Comparison of ENCODE assay signal across 20 cellular contexts in genomic region chr15:74627766-74628165, GRCh38. TPM values are rescaled to one million over a fixed set of nuclear protein-coding genes. Genes with fewer than 3 reads are reported as not detected.
DNase-seq lines count a peak whose midpoint lies in the region; ATAC-seq and TF ChIP-seq lines count a peak whose summit lies in the region.
"Had no signal": no experiment of that assay in that cellular context is flagged by ENCODE, and none has a peak within 500 bp of the region (broad histone marks: within the 10 kb centered on the region; RNA-seq: fewer than 3 reads in every experiment).

No MANE protein-coding gene starts in this region.

- H3K9me2 ChIP-seq in OCI-LY7 (ENCODE audit: insufficient read depth, low read length), result no peaks in the 10 kb centered on the region

- H3K4me3 Mint-ChIP-seq in natural killer cell (no peak overlapping the region), endothelial cell (ENCODE audit: unreplicated experiment) (no peak overlapping the region)
- H3K4me3 Mint-ChIP-seq in natural killer cell treated with Interleukin-12 subunit alpha and Interleukin-12 subunit beta and Interleukin-15 and Interleukin-18, amount 100 ng/mL, for 72 hours, result no peak overlapping the region
- H3K4me3 Mint-ChIP-seq: brain had no signal

- no peaks in the 10 kb centered on the region for H3K36me3 Mint-ChIP-seq in natural killer cell
- no peaks in the 10 kb centered on the region for H3K36me3 Mint-ChIP-seq in natural killer cell treated with Interleukin-12 subunit alpha and Interleukin-12 subunit beta and Interleukin-15 and Interleukin-18, amount 100 ng/mL, for 72 hours
- H3K36me3 Mint-ChIP-seq in endothelial cell (ENCODE audit: low read depth, unreplicated experiment), result peaks cover 56% of the 10 kb centered on the region

- H3K4me1 Mint-ChIP-seq in natural killer cell (peaks cover 0 to 6% of the 10 kb centered on the region in 2 donors), endothelial cell (ENCODE audit: unreplicated experiment) (peaks cover 2% of the 10 kb centered on the region)
- peaks cover 0 to 15% of the 10 kb centered on the region in 2 donors for H3K4me1 Mint-ChIP-seq in natural killer cell treated with Interleukin-12 subunit alpha and Interleukin-12 subunit beta and Interleukin-15 and Interleukin-18, amount 100 ng/mL, for 72 hours (ENCODE audit: low read depth in 2 of 2)
- H3K4me1 Mint-ChIP-seq: brain had no signal

- no peaks in the 10 kb centered on the region for H3K27me3 ChIP-seq in effector memory CD4-positive, alpha-beta T cell (replicated peaks; ENCODE audit: control insufficient read depth, insufficient read depth, low read length, poor library complexity, severe bottlenecking)
- H3K27me3 ChIP-seq: esophagus squamous epithelium, testis had no signal

- no peaks in the 10 kb centered on the region for H3K27me3 Mint-ChIP-seq in natural killer cell (ENCODE audit: low read depth in 2 of 2)
- no peaks in the 10 kb centered on the region for H3K27me3 Mint-ChIP-seq in natural killer cell treated with Interleukin-12 subunit alpha and Interleukin-12 subunit beta and Interleukin-15 and Interleukin-18, amount 100 ng/mL, for 72 hours
- H3K27me3 Mint-ChIP-seq in endothelial cell (ENCODE audit: unreplicated experiment), result peaks cover 16% of the 10 kb centered on the region
- H3K27me3 Mint-ChIP-seq: brain had no signal

- POLR2A ChIA-PET in OCI-LY7 (lab: Charles Lee), result interaction anchor here (1.2 to 1.7 kb wide), 3 partner anchors 10 to 278 kb away, joined by 3 to 6 read pairs (median 3); no protein-coding TSS in a partner anchor

- CTCF ChIA-PET in OCI-LY7 (lab: Charles Lee; ENCODE audit: unreplicated experiment), result interaction anchor here (0.8 kb wide), 1 partner anchor 160 kb away, joined by 3 read pairs; no protein-coding TSS in a partner anchor

- ATAC-seq in natural killer cell, result no peak
- no peak for ATAC-seq in natural killer cell treated with Interleukin-12 subunit alpha and Interleukin-12 subunit beta and Interleukin-15 and Interleukin-18, amount 100 ng/mL, for 72 hours
- ATAC-seq: right cardiac atrium had no signal

- no peaks in the 10 kb centered on the region for H3K9me3 ChIP-seq in OCI-LY7 (ENCODE audit: low read length)
- no peaks in the 10 kb centered on the region for H3K9me3 ChIP-seq in effector memory CD4-positive, alpha-beta T cell (ENCODE audit: control insufficient read depth, low read length)
- H3K9me3 ChIP-seq: esophagus squamous epithelium, testis had no signal

- no peak overlapping the region for H3K4me3 ChIP-seq in OCI-LY7 (ENCODE audit: low read depth, low read length, poor library complexity, severe bottlenecking)
- H3K4me3 ChIP-seq in effector memory CD4-positive, alpha-beta T cell (ENCODE audit: insufficient read depth, low read depth, low read length, poor library complexity, severe bottlenecking), result no peak overlapping the region
- H3K4me3 ChIP-seq: esophagus squamous epithelium, PC-9, SK-N-MC, testis had no signal

- DNase-seq in natural killer cell, result no peak
- no peak for DNase-seq in natural killer cell treated with Interleukin-12 subunit alpha and Interleukin-12 subunit beta and Interleukin-15 and Interleukin-18, amount 100 ng/mL, for 72 hours (ENCODE audit: low spot score)
- DNase-seq in OCI-LY7 (ENCODE audit: low spot score), result no peak
- no peak for DNase-seq in endothelial cell (ENCODE audit: low spot score)
- no peak for DNase-seq in kidney tubule cell (ENCODE audit: low spot score)
- no peak for DNase-seq in NCI-H1048 (lab: John Stamatoyannopoulos, UW)
- DNase-seq in GDM1 (lab: John Stamatoyannopoulos, UW), result no peak
- DNase-seq in effector memory CD4-positive, alpha-beta T cell, result no peak
- DNase-seq: activated CD4-positive, alpha-beta T cell treated with anti-CD3 and anti-CD28 coated beads, Interleukin-2, amount 50 U/mL, for 1 hour; activated effector memory CD4-positive, alpha-beta T cell treated with anti-CD3 and anti-CD28 coated beads, Interleukin-2, amount 50 U/mL, for 16 hours; DMS 273 treated with DMSO at 0.1 percent for 48 hours; esophagus squamous epithelium; glutamatergic neuron; NCI-H1930; NCI-H526; PC-9; testis had no signal

- H3K36me3 ChIP-seq in OCI-LY7 (ENCODE audit: insufficient read depth, low read length), result peaks cover 96% of the 10 kb centered on the region
- H3K36me3 ChIP-seq in effector memory CD4-positive, alpha-beta T cell (ENCODE audit: control insufficient read depth, insufficient read depth, low read length), result peaks cover 93% of the 10 kb centered on the region

- no peak for TF ChIP-seq CTCF in natural killer cell (IDR thresholded peaks at IDR 0.05)
- TF ChIP-seq CTCF in OCI-LY7 (conservative IDR thresholded peaks at IDR 0.05; ENCODE audit: low read length), result no peak
- no peak for TF ChIP-seq CTCF in endothelial cell (IDR thresholded peaks at IDR 0.05; ENCODE audit: unreplicated experiment)

- H3K27ac Mint-ChIP-seq in natural killer cell (peak overlapping the region; percentile 18 to 49), endothelial cell (ENCODE audit: unreplicated experiment) (peak overlapping the region; percentile 70)
- H3K27ac Mint-ChIP-seq in natural killer cell treated with Interleukin-12 subunit alpha and Interleukin-12 subunit beta and Interleukin-15 and Interleukin-18, amount 100 ng/mL, for 72 hours, result peak overlapping the region in 1 of 2 donors; percentile 43

- peak overlapping the region; percentile 30; the same call in 1 of the 2 replicates for H3K4me2 ChIP-seq in OCI-LY7 (ENCODE audit: low read length)
- H3K4me2 ChIP-seq: PC-9 had no signal

- H3K9me3 Mint-ChIP-seq in natural killer cell, result no peaks in the 10 kb centered on the region
- no peaks in the 10 kb centered on the region for H3K9me3 Mint-ChIP-seq in natural killer cell treated with Interleukin-12 subunit alpha and Interleukin-12 subunit beta and Interleukin-15 and Interleukin-18, amount 100 ng/mL, for 72 hours
- no peaks in the 10 kb centered on the region for H3K9me3 Mint-ChIP-seq in endothelial cell (ENCODE audit: unreplicated experiment)
- H3K9me3 Mint-ChIP-seq: brain had no signal

- no TSS peak for BruUV-seq in OCI-LY7 (replicated peaks; lab: Mats Ljungman, UMichigan)

- no peak overlapping the region for H2AFZ ChIP-seq in OCI-LY7 (ENCODE audit: low read length)
- H2AFZ ChIP-seq: PC-9 had no signal

- peak overlapping the region; percentile 66 for H3K27ac ChIP-seq in OCI-LY7 (ENCODE audit: low read depth, low read length, poor library complexity, severe bottlenecking)
- H3K27ac ChIP-seq in effector memory CD4-positive, alpha-beta T cell (ENCODE audit: insufficient read depth, low read length, poor library complexity, severe bottlenecking), result no peak overlapping the region
- H3K27ac ChIP-seq: esophagus squamous epithelium, PC-9, SK-N-MC, testis had no signal

- H3K79me2 ChIP-seq in OCI-LY7 (ENCODE audit: insufficient read depth, low read depth, low read length), result 0 out of 2 replicates have a peak, but pooled peaks cover under 1% of the 10 kb centered on the region

- H3K4me1 ChIP-seq in OCI-LY7 (ENCODE audit: insufficient read depth, low read length, poor library complexity, severe bottlenecking), result peaks cover 26% of the 10 kb centered on the region
- no peaks in the 10 kb centered on the region for H3K4me1 ChIP-seq in effector memory CD4-positive, alpha-beta T cell (ENCODE audit: control insufficient read depth, insufficient read depth, low read length, poor library complexity, severe bottlenecking)
- H3K4me1 ChIP-seq: testis had no signal

- H4K20me1 ChIP-seq in OCI-LY7 (ENCODE audit: insufficient read depth, low read length), result no peaks in the 10 kb centered on the region; the same call in 1 of the 2 replicates

- intact Hi-C loops in natural killer cell (cut with micrococcal nuclease), result no loop called here
- intact Hi-C loops in OCI-LY7 (cut with micrococcal nuclease; ENCODE audit: unreplicated experiment), result no loop called here

RNA-seq across cellular contexts. Expression of gene CLK3, which starts 12.1 kb away (rescaled TPM):
- 100 to 1,000 TPM; 288 to 298 (median 293) TPM for total RNA-seq in natural killer cell
- 100 to 1,000 TPM; 148 TPM for total RNA-seq in natural killer cell treated with Interleukin-12 subunit alpha and Interleukin-12 subunit beta and Interleukin-15 and Interleukin-18, amount 100 ng/mL, for 72 hours
- total RNA-seq in OCI-LY7 (2014; rRNA removed; shearing (Covaris generic)), result 85.1 and 86.5 TPM in 2 replicates
- 87.4 and 109 TPM in 2 replicates for total RNA-seq in OCI-LY7 (2022)
- total RNA-seq in endothelial cell (ENCODE audit: unreplicated experiment), result 81.7 TPM
